ENCODE assay signal across 22 cellular contexts in the genomic region with DNA sequence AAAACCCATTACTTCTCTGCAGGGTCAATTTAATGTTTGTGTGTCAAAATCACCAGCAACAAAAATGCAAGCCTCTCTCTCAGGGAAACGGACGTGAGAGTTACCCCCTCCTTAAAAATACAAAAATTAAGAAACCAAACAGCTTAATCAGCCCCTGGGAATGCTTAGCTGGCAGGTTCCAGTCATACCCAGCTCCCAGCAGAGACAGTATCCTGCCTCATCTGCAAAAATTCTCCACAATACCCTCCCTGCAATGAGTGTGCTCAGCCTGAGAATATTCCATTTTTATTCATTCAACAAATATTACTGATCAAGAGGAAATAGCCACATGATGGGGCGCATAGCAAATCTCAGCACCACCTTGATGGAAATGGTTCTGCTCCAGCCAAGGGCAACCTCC. TPM values are rescaled to one million over a fixed set of nuclear protein-coding genes. Genes with fewer than 3 reads are reported as not detected.
"Had no signal": no experiment of that assay in that cellular context is flagged by ENCODE, and none has a peak within 500 bp of the region (broad histone marks: within the 10 kb centered on the region; RNA-seq: fewer than 3 reads in every experiment).

No MANE protein-coding gene starts in this region.

- H3K4me3 ChIP-seq: colonic mucosa, esophagus muscularis mucosa, lung, mucosa of descending colon, prostate gland, right atrium auricular region, sigmoid colon, skin epidermis, spleen, testis, tibial artery had no signal

- H3K27ac ChIP-seq: colonic mucosa, esophagus muscularis mucosa, neutrophil, prostate gland, right atrium auricular region, sigmoid colon, skin epidermis, spleen, testis, tibial artery had no signal

- DNase-seq: colonic mucosa; effector CD8-positive, alpha-beta T cell; head of caudate nucleus; kidney; mucosa of descending colon; naive B cell; sigmoid colon; spleen; stimulated activated CD4-positive, alpha-beta T cell treated with anti-CD3 and anti-CD28 coated beads, Interleukin-4, amount 100 ng/mL, for 4 hours; stimulated activated naive CD8-positive, alpha-beta T cell treated with anti-CD3 and anti-CD28 coated beads, Interleukin-15, Interleukin-2, amounts not matched to agents 100 U/mL and 50 U/mL, for 24 hours; testis; tibial artery had no signal

- H3K9me3 ChIP-seq: colonic mucosa, esophagus muscularis mucosa, mucosa of descending colon, neutrophil, prostate gland, right atrium auricular region, sigmoid colon, spleen, testis, tibial artery had no signal

- H3K27me3 ChIP-seq: colonic mucosa, esophagus muscularis mucosa, neutrophil, right atrium auricular region, sigmoid colon, testis, tibial artery had no signal

- H3K4me1 ChIP-seq: colonic mucosa, prostate gland had no signal

- ATAC-seq: left lobe of liver; mucosa of descending colon; natural killer cell treated with Interleukin-12 subunit alpha and Interleukin-12 subunit beta and Interleukin-15 and Interleukin-18, amount 100 ng/mL, for 72 hours; stimulated activated memory B cell treated with anti-CD40 and anti-IgM and Interleukin-4, amounts not matched to agents 10 μg/mL and 1 μg/mL and 100 μg/mL, for 72 hours; stimulated activated naive CD8-positive, alpha-beta T cell treated with anti-CD3 and anti-CD28 coated beads, Interleukin-15, Interleukin-2, amounts not matched to agents 100 U/mL and 50 U/mL, for 24 hours had no signal

- H3K36me3 ChIP-seq: colonic mucosa, esophagus muscularis mucosa, neutrophil, prostate gland, right atrium auricular region, sigmoid colon, spleen, tibial artery had no signal

RNA-seq across cellular contexts. Expression of a gene that starts 36.3 kb away (rescaled TPM):
- total RNA-seq: epithelial cell of proximal tubule had no signal
